In genomic region chr7:4185736-4186512, GRCh38 we compare ENCODE assay signal across 13 cellular contexts.
"Had no signal": no experiment of that assay in that cellular context is flagged by ENCODE, and none has a peak within 500 bp of the region (broad histone marks: within the 10 kb centered on the region; RNA-seq: fewer than 3 reads in every experiment).

No MANE protein-coding gene starts in this region.

- H3K27ac Mint-ChIP-seq: activated CD4-positive, alpha-beta T cell treated with anti-CD3 and anti-CD28 coated beads, Interleukin-2, amount 10 ng/mL, durations not matched to agents 7 days and 5 days; activated naive CD8-positive, alpha-beta T cell treated with anti-CD3 and anti-CD28 coated beads for 36 hours; immature natural killer cell had no signal

- H3K27ac ChIP-seq: thyroid gland had no signal

- DNase-seq: activated CD4-positive, alpha-beta T cell treated with anti-CD3 and anti-CD28 coated beads, Interleukin-2, amount 10 ng/mL, durations not matched to agents 7 days and 5 days; activated CD8-positive, alpha-beta memory T cell treated with anti-CD3 and anti-CD28 coated beads, Interleukin-2, amount 50 U/mL, for 48 hours; activated naive CD8-positive, alpha-beta T cell treated with anti-CD3 and anti-CD28 coated beads for 36 hours; cortex of kidney; effector CD4-positive, alpha-beta T cell; foreskin fibroblast; immature natural killer cell; stimulated activated CD4-positive, alpha-beta T cell treated with anti-CD3 and anti-CD28 coated beads, Interleukin-12 subunit alpha, Interleukin-12 subunit beta, amount 100 ng/mL, for 4 hours; stimulated activated CD4-positive, alpha-beta T cell treated with anti-CD3 and anti-CD28 coated beads, Interleukin-2, amount 100 ng/mL, for 24 hours; thyroid gland had no signal

- H3K4me3 Mint-ChIP-seq: activated CD4-positive, alpha-beta T cell treated with anti-CD3 and anti-CD28 coated beads, Interleukin-2, amount 10 ng/mL, durations not matched to agents 7 days and 5 days; activated naive CD8-positive, alpha-beta T cell treated with anti-CD3 and anti-CD28 coated beads for 36 hours; brain; immature natural killer cell had no signal

- H3K27me3 Mint-ChIP-seq: activated CD4-positive, alpha-beta T cell treated with anti-CD3 and anti-CD28 coated beads, Interleukin-2, amount 10 ng/mL, durations not matched to agents 7 days and 5 days; activated naive CD8-positive, alpha-beta T cell treated with anti-CD3 and anti-CD28 coated beads for 36 hours; brain had no signal

- H3K36me3 ChIP-seq: ovary, thyroid gland had no signal

- H3K36me3 Mint-ChIP-seq: activated naive CD8-positive, alpha-beta T cell treated with anti-CD3 and anti-CD28 coated beads for 36 hours; immature natural killer cell had no signal

- H3K4me1 ChIP-seq: thyroid gland had no signal

- H3K27me3 ChIP-seq: ovary, thyroid gland had no signal

- H3K4me1 Mint-ChIP-seq: activated naive CD8-positive, alpha-beta T cell treated with anti-CD3 and anti-CD28 coated beads for 36 hours; immature natural killer cell had no signal

- H3K9me3 Mint-ChIP-seq: activated CD4-positive, alpha-beta T cell treated with anti-CD3 and anti-CD28 coated beads, Interleukin-2, amount 10 ng/mL, durations not matched to agents 7 days and 5 days; activated naive CD8-positive, alpha-beta T cell treated with anti-CD3 and anti-CD28 coated beads for 36 hours had no signal

- H3K4me3 ChIP-seq: lung, ovary, thyroid gland had no signal

- H3K9me3 ChIP-seq: ovary, thyroid gland had no signal
